18 cellular contexts compared by ENCODE assay signal in genomic region chr3:27325419-27325818, GRCh38. TPM values are rescaled to one million over a fixed set of nuclear protein-coding genes. Genes with fewer than 3 reads are reported as not detected.
DNase-seq lines count a peak whose midpoint lies in the region; ATAC-seq and TF ChIP-seq lines count a peak whose summit lies in the region.
"Had no signal": no experiment of that assay in that cellular context is flagged by ENCODE, and none has a peak within 500 bp of the region (broad histone marks: within the 10 kb centered on the region; RNA-seq: fewer than 3 reads in every experiment).

No MANE protein-coding gene starts in this region.

- CTCF ChIA-PET in A673 (lab: Charles Lee): no interaction called here
- CTCF ChIA-PET in OCI-LY7 (lab: Charles Lee; ENCODE audit: unreplicated experiment): no interaction called here

- DNase-seq in A673 (ENCODE audit: low spot score) (no peak), OCI-LY7 (ENCODE audit: low spot score) (no peak), iPS-NIHi11 (ENCODE audit: low spot score) (peak; percentile 22), NCI-H446 (lab: John Stamatoyannopoulos, UW) (no peak), cerebellar nuclear complex (lab: John Stamatoyannopoulos, UW) (no peak), natural killer cell (no peak)
- DNase-seq: activated CD4-positive, alpha-beta T cell treated with anti-CD3 and anti-CD28 coated beads for 48 hours; BE2C; head of caudate nucleus; NCI-H1417 treated with DMSO at 0.1 percent for 48 hours; pancreas; stimulated activated CD4-positive, alpha-beta T cell treated with anti-CD3 and anti-CD28 coated beads, Interleukin-4, amount 100 ng/mL, for 4 hours; T-cell had no signal

- ATAC-seq in GM18909 (IDR thresholded peaks at IDR 0.05; ENCODE audit: poor library complexity, unreplicated experiment): peak; percentile 58
- no peak for ATAC-seq in natural killer cell
- ATAC-seq in GM19035 (IDR thresholded peaks at IDR 0.05; ENCODE audit: unreplicated experiment): no peak
- ATAC-seq: pancreas, T-cell had no signal

- H3K9me3 Mint-ChIP-seq in natural killer cell: peaks cover 0 to 2% of the 10 kb centered on the region in 2 donors

- H3K4me1 ChIP-seq in A673 (ENCODE audit: insufficient read depth, low read length, poor library complexity, severe bottlenecking) (no peaks in the 10 kb centered on the region), OCI-LY7 (ENCODE audit: insufficient read depth, low read length, poor library complexity, severe bottlenecking) (no peaks in the 10 kb centered on the region)
- H3K4me1 ChIP-seq: BE2C, pancreas had no signal

- H3K9me3 ChIP-seq in A673 (ENCODE audit: low read depth, low read length, poor library complexity, severe bottlenecking): no peaks in the 10 kb centered on the region
- no peaks in the 10 kb centered on the region for H3K9me3 ChIP-seq in OCI-LY7 (ENCODE audit: low read length)
- H3K9me3 ChIP-seq: BE2C, pancreas had no signal

- no peak overlapping the region for H3K4me2 ChIP-seq in OCI-LY7 (ENCODE audit: low read length)

- POLR2A ChIA-PET in A673 (lab: Charles Lee; ENCODE audit: low non-redundant PET): no interaction called here
- POLR2A ChIA-PET in OCI-LY7 (lab: Charles Lee): interaction anchor here (0.5 kb wide), 2 partner anchors 340 to 1546 kb away, joined by 3 to 4 read pairs; no protein-coding TSS in a partner anchor

- no peaks in the 10 kb centered on the region for H3K36me3 ChIP-seq in A673 (ENCODE audit: insufficient read depth, low read length, poor library complexity, severe bottlenecking)
- H3K36me3 ChIP-seq in OCI-LY7 (ENCODE audit: insufficient read depth, low read length): no peaks in the 10 kb centered on the region
- H3K36me3 ChIP-seq: BE2C, pancreas had no signal

- no peak overlapping the region for H3K4me3 ChIP-seq in A673 (ENCODE audit: low read depth, low read length, poor library complexity, severe bottlenecking)
- no peak overlapping the region for H3K4me3 ChIP-seq in OCI-LY7 (ENCODE audit: low read depth, low read length, poor library complexity, severe bottlenecking)
- H3K4me3 ChIP-seq: coronary artery, lung, pancreas had no signal

- intact Hi-C loops in A673 (cut with micrococcal nuclease; ENCODE audit: unreplicated experiment): no loop called here
- intact Hi-C loops in OCI-LY7 (cut with micrococcal nuclease; ENCODE audit: unreplicated experiment): no loop called here
- intact Hi-C loops in natural killer cell (cut with micrococcal nuclease): no loop called here

- TF ChIP-seq CTCF in A673 (conservative IDR thresholded peaks at IDR 0.05; ENCODE audit: low read depth, low read length) (peak; percentile 31; the same call in 1 of the 2 replicates), OCI-LY7 (conservative IDR thresholded peaks at IDR 0.05; ENCODE audit: low read length) (peak; percentile 38; the same call in 1 of the 2 replicates), natural killer cell (IDR thresholded peaks at IDR 0.05) (no peak)

- H3K27ac ChIP-seq in A673 (ENCODE audit: low read depth, low read length, poor library complexity, severe bottlenecking) (no peak overlapping the region), OCI-LY7 (ENCODE audit: low read depth, low read length, poor library complexity, severe bottlenecking) (no peak overlapping the region)

- H3K9me2 ChIP-seq in OCI-LY7 (ENCODE audit: insufficient read depth, low read length): no peaks in the 10 kb centered on the region

- H4K20me1 ChIP-seq in OCI-LY7 (ENCODE audit: insufficient read depth, low read length): no peaks in the 10 kb centered on the region

- H3K4me1 Mint-ChIP-seq in natural killer cell: no peaks in the 10 kb centered on the region
- H3K4me1 Mint-ChIP-seq: T-cell had no signal

- BruUV-seq in A673 (replicated peaks; lab: Mats Ljungman, UMichigan): no TSS peak
- BruUV-seq in OCI-LY7 (replicated peaks; lab: Mats Ljungman, UMichigan): no TSS peak

- H3K27me3 ChIP-seq in A673 (replicated peaks; ENCODE audit: insufficient read depth, low read depth, low read length, poor library complexity): no peaks in the 10 kb centered on the region
- H3K27me3 ChIP-seq: BE2C, pancreas had no signal

- no peaks in the 10 kb centered on the region for H3K27me3 Mint-ChIP-seq in natural killer cell (ENCODE audit: low read depth in 2 of 2)
- H3K27me3 Mint-ChIP-seq: activated naive CD8-positive, alpha-beta T cell; T-cell had no signal

- H3K4me3 Mint-ChIP-seq in natural killer cell: no peak overlapping the region
- H3K4me3 Mint-ChIP-seq: activated naive CD8-positive, alpha-beta T cell; T-cell had no signal

- no peak overlapping the region for H2AFZ ChIP-seq in OCI-LY7 (ENCODE audit: low read length)

- no peaks in the 10 kb centered on the region for H3K79me2 ChIP-seq in OCI-LY7 (ENCODE audit: insufficient read depth, low read depth, low read length)

- no peaks in the 10 kb centered on the region for H3K36me3 Mint-ChIP-seq in natural killer cell

- H3K27ac Mint-ChIP-seq in natural killer cell: no peak overlapping the region
- H3K27ac Mint-ChIP-seq: activated naive CD8-positive, alpha-beta T cell; T-cell had no signal

RNA-seq across cellular contexts. Expression of gene NEK10, which starts 43.8 kb away (rescaled TPM):
- total RNA-seq in A673 (2021) (0.34 and 0.79 TPM in 2 replicates), OCI-LY7 (2022) (1.1 and 1.3 TPM in 2 replicates), natural killer cell (1 to 10 TPM in 1 of 3 donors, under 1 TPM in 2; 0.68 to 1.6 (median 0.80) TPM)
- 0.26 and 0.28 TPM in 2 replicates for total RNA-seq in OCI-LY7 (2014; rRNA removed; shearing (Covaris generic))
